In the genomic region with DNA sequence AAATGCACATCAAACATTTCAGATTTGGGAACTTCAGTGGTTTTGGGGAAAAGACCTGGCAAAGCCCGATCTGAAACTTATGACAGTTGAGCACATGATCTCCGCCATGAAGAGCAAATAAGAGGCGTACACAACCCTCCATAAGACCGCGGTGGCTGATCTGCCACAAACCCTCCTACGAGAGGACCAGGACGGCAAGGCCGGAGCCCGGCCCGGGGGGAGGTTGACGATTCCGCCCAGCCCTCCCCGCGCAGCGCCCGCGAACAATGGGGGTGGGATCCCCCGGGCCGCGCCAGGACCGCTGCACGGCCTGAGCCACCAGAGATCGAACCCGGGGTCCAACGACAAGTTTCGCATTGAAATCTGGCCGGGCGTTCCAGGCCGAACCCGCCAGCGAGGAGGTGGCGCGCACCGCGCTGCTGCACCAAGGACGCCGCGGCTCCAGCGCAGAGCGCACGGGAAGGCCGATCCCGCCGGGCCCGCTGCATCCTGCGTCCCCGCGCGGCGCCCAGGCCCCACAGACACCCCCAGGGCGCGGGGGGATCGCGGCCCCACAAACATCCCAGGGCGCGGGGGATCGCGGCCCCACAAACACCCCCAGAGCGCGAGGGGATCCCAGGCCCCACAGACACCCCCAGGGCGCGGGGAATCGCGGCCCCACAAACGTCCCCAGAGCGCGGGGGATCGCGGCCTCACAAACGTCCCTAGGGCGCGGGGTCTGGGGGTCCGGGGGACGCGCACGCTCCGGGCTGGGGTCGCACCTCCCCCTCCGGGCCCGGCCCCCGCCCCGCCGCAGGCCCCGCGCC, we compare ENCODE assay signal across 10 cellular contexts. TPM values are rescaled to one million over a fixed set of nuclear protein-coding genes. Genes with fewer than 3 reads are reported as not detected.
DNase-seq lines count a peak whose midpoint lies in the region; ATAC-seq, FAIRE-seq and TF ChIP-seq lines count a peak whose summit lies in the region.
"Had no signal": no experiment of that assay in that cellular context is flagged by ENCODE, and none has a peak within 500 bp of the region (broad histone marks: within the 10 kb centered on the region; RNA-seq: fewer than 3 reads in every experiment).

No MANE protein-coding gene starts in this region.

- H3K36me3 Mint-ChIP-seq in HFFc6 (ENCODE audit: low read depth) = no peaks in the 10 kb centered on the region
- H3K36me3 Mint-ChIP-seq: activated naive CD4-positive, alpha-beta T cell treated with anti-CD3 and anti-CD28 coated beads, Interleukin-2, amount 50 U/mL, for 72 hours had no signal

- no peak for TF ChIP-seq POLR2A in A549 (IDR thresholded peaks at IDR 0.05; ENCODE audit: low read length)
- no peak for TF ChIP-seq POLR2A in HepG2 (IDR thresholded peaks at IDR 0.05; ENCODE audit: insufficient read depth in 1 of 2, low read depth in 2 of 2, low read length in 2 of 2)
- TF ChIP-seq POLR2A in thyroid gland (IDR thresholded peaks at IDR 0.05) = peak in 1 of 2 donors; percentile 11

- peaks cover 57% of the 10 kb centered on the region for H3K4me1 Mint-ChIP-seq in HFFc6 (ENCODE audit: low read depth)

- H4K20me1 ChIP-seq in HepG2 (ENCODE audit: insufficient read depth, low read length) = peaks cover 7% of the 10 kb centered on the region; the same call in 1 of the 2 replicates

- peak overlapping the region; percentile 85 for H3K27ac Mint-ChIP-seq in HFFc6
- H3K27ac Mint-ChIP-seq: activated naive CD4-positive, alpha-beta T cell treated with anti-CD3 and anti-CD28 coated beads, Interleukin-2, amount 50 U/mL, for 72 hours had no signal

- CTCF ChIA-PET in A549 (lab: Yijun Ruan, JAX) = interaction anchor here (1.0 kb wide), 1 partner anchor 100 kb away, joined by 4 read pairs; no protein-coding TSS in a partner anchor
- CTCF ChIA-PET in HepG2 (lab: Yijun Ruan, JAX; ENCODE audit: low intra/inter-chr PET ratio, low total read pairs) = no interaction called here

- H3K9me3 ChIP-seq in A549 = no peaks in the 10 kb centered on the region
- H3K9me3 ChIP-seq in HepG2 (ENCODE audit: low read length) = no peaks in the 10 kb centered on the region
- no peaks in the 10 kb centered on the region for H3K9me3 ChIP-seq in thyroid gland

- no peak overlapping the region for H2AFZ ChIP-seq in HepG2 (ENCODE audit: low read length)

- ATAC-seq in A549 (peak; percentile 58 to 65), HepG2 (peak; percentile 71)

- POLR2A ChIA-PET in A549 (lab: Yijun Ruan, JAX) = no interaction called here
- POLR2A ChIA-PET in HepG2 (lab: Yijun Ruan, JAX) = no interaction called here

- TF ChIP-seq RAD21 in A549 (conservative IDR thresholded peaks at IDR 0.05 in 1 of 2, IDR thresholded peaks at IDR 0.05 in 1 of 2) = no peak
- no peak for TF ChIP-seq RAD21 in HepG2 (CRISPR knock-in tag; IDR thresholded peaks at IDR 0.05)

- peak; percentile 35 to 45 for DNase-seq in A549 (ENCODE audit: low read depth in 1 of 2, low spot score in 1 of 2)
- peak; percentile 37 for DNase-seq in HFFc6
- no peak for DNase-seq in HepG2 (ENCODE audit: low spot score)
- DNase-seq in thyroid gland = peak; percentile 47 to 48
- no peak for DNase-seq in SKM-1 (lab: John Stamatoyannopoulos, UW; ENCODE audit: unreplicated experiment)
- DNase-seq in NCI-H524 (lab: John Stamatoyannopoulos, UW) = no peak
- no peak for DNase-seq in DMS153 (lab: John Stamatoyannopoulos, UW)

- H3K9me3 Mint-ChIP-seq in HFFc6 = no peaks in the 10 kb centered on the region
- H3K9me3 Mint-ChIP-seq: activated naive CD4-positive, alpha-beta T cell treated with anti-CD3 and anti-CD28 coated beads, Interleukin-2, amount 50 U/mL, for 72 hours had no signal

- H3K27me3 ChIP-seq in HepG2 (ENCODE audit: control insufficient read depth in 1 of 2, insufficient read depth in 2 of 2, low read length in 2 of 2) (peaks cover 0 to 17% of the 10 kb centered on the region in 2 experiments; a peak in 3 of 5 replicates), thyroid gland (no peaks in the 10 kb centered on the region)

- TF ChIP-seq EP300 in A549 (IDR thresholded peaks at IDR 0.05) (no peak), HepG2 (IDR thresholded peaks at IDR 0.05; ENCODE audit: low read depth in 2 of 2, low read length in 2 of 2) (no peak), HepG2 (CRISPR knock-in tag; IDR thresholded peaks at IDR 0.05; ENCODE audit: borderline replicate concordance) (no peak)

- peak overlapping the region; percentile 89 to 94 for H3K27ac ChIP-seq in A549
- H3K27ac ChIP-seq in cingulate gyrus (ENCODE audit: low read depth, low read length) = peak overlapping the region; percentile 79
- peak overlapping the region; percentile 54 for H3K27ac ChIP-seq in HepG2 (ENCODE audit: extremely low read length, insufficient read depth, low read length)
- H3K27ac ChIP-seq in thyroid gland = peak overlapping the region; percentile 20 to 77 (median 63)

- BruUV-seq in HepG2 (replicated peaks; lab: Mats Ljungman, UMichigan) = no TSS peak

- H3K4me3 ChIP-seq in A549 (peak overlapping the region; percentile 98), HepG2 (replicated peaks in 1 of 3; ENCODE audit: insufficient read depth in 1 of 3, low read depth in 2 of 3, low read length in 3 of 3) (peak overlapping the region; percentile 80 to 86 (median 86)), thyroid gland (replicated peaks in 1 of 3) (peak overlapping the region; percentile 35 to 69 (median 59))

- H3K27me3 Mint-ChIP-seq in HFFc6 (ENCODE audit: insufficient read depth) = peaks cover 3% of the 10 kb centered on the region

- H3K36me3 ChIP-seq in HepG2 (replicated peaks in 1 of 2; ENCODE audit: control insufficient read depth in 1 of 2, insufficient read depth in 2 of 2, low read length in 2 of 2) = no peaks in the 10 kb centered on the region
- no peaks in the 10 kb centered on the region for H3K36me3 ChIP-seq in thyroid gland

- peak overlapping the region; percentile 88 for H3K4me3 Mint-ChIP-seq in HFFc6

- H3K4me2 ChIP-seq in A549 (peak overlapping the region; percentile 89), HepG2 (ENCODE audit: low read depth, low read length) (peak overlapping the region; percentile 84)

- WGBS in A549 (ENCODE audit: missing lambda C conversion rate) = 2% methylated on average over 24 of the region's 85 CpGs
- 5% methylated on average over 4 of the region's 85 CpGs for WGBS in HepG2 (ENCODE audit: low lambda C conversion rate)
- 2 to 17% methylated on average over 1 to 23 of the region's 85 CpGs for WGBS in thyroid gland, 2 donors

- FAIRE-seq in A549 (lab: Jason Lieb, UNC) (no peak), HepG2 (lab: Jason Lieb, UNC) (no peak)
- FAIRE-seq: GM18507 had no signal

- intact Hi-C loops in HepG2 (cut with micrococcal nuclease; ENCODE audit: unreplicated experiment) (loop anchor here (5.0 kb wide), 1 partner anchor 98 kb away; no protein-coding TSS in a partner anchor), thyroid gland (cut with DNase I) (loop anchor here (5.0 kb wide), 1 partner anchor 182 kb away; no protein-coding TSS in a partner anchor)

- no peak for TF ChIP-seq CTCF in A549 (IDR thresholded peaks at IDR 0.05)
- TF ChIP-seq CTCF in HFFc6 (IDR thresholded peaks at IDR 0.05) = no peak
- no peak; the same call in 1 of the 2 replicates for TF ChIP-seq CTCF in HepG2 (CRISPR knock-in tag; IDR thresholded peaks at IDR 0.05)
- TF ChIP-seq CTCF in thyroid gland (IDR thresholded peaks at IDR 0.05) = no peak

- H3K4me1 ChIP-seq in A549 (peaks cover 20% of the 10 kb centered on the region), HepG2 (ENCODE audit: insufficient read depth, low read length) (peaks cover 29% of the 10 kb centered on the region), thyroid gland (peaks cover 9 to 12% of the 10 kb centered on the region in 2 donors)

- in situ Hi-C loops in HepG2 (cut with HindIII; ENCODE audit: extremely low pct_ligation_motif_present, low pct_unique_long_range_greater_than_20kb) = no loop called here

- peak overlapping the region; percentile 78 for H3K9ac ChIP-seq in HepG2 (ENCODE audit: insufficient read depth, low read depth, low read length)

- peaks cover 12% of the 10 kb centered on the region for H3K79me2 ChIP-seq in HepG2 (ENCODE audit: insufficient read depth, low read length)

TF ChIP-seq in A549, 52 proteins besides CTCF, POLR2A, EP300 and RAD21 (continues in another document):
- TF ChIP-seq POLR2AphosphoS2 (conservative IDR thresholded peaks at IDR 0.05; ENCODE audit: low read length) (no peak), HDAC2 (IDR thresholded peaks at IDR 0.05) (peak; percentile 73; the same call in 1 of the 2 replicates)

RNA-seq across cellular contexts. Expression of a gene that starts 0.6 kb away (rescaled TPM):
- polyA plus RNA-seq in A549 (2011; rRNA removed) (3.7 and 5.7 TPM in 2 replicates), A549 (2017; fragmentation: RNase III; extraction: RNeasy Plus Mini Kit Qiagen cat#74134 plus additional on column Dnase treatment) (4.2 to 5.5 TPM (median 5.0 TPM) in 3 replicates), HepG2 (2011; rRNA removed) (2.7 and 3.0 TPM in 2 replicates)
- polyA plus RNA-seq in A549 (2012; cell fraction: cytosol; rRNA removed) = 4.1 and 5.0 TPM in 2 replicates
- polyA plus RNA-seq in A549 (2012; cell fraction: nucleus; rRNA removed) = 5.9 and 7.2 TPM in 2 replicates
- polyA minus RNA-seq in A549 (2011; rRNA and poly(A)+ RNA removed) = 7.9 and 10.0 TPM in 2 replicates
- total RNA-seq in HFFc6 (2021; fragmentation: NEBNext Ultra II Directional; extraction: Animal tissue kit (Norgen Biotek cat#: 25700)) = 10 to 100 TPM; 23.2 to 28.9 (median 26.3) TPM
- total RNA-seq in HepG2 (2016; rRNA removed; fragmentation: Illumina TruSeq; extraction: Trizol) (2.2 and 2.7 TPM in 2 replicates), thyroid gland (10 to 100 TPM; 11.4 to 14.6 (median 12.3) TPM)
- 4.0 and 4.2 TPM in 2 replicates for total RNA-seq in HepG2 (2016; cell fraction: cytosol; rRNA removed; fragmentation: Illumina TruSeq; extraction: Trizol; ENCODE audit: low read depth)
- total RNA-seq in HepG2 (2016; cell fraction: insoluble cytoplasmic fraction; rRNA removed; fragmentation: Illumina TruSeq; extraction: Trizol) = 2.2 and 2.3 TPM in 2 replicates
- total RNA-seq in HepG2 (2016; cell fraction: membrane; rRNA removed; fragmentation: Illumina TruSeq; extraction: Trizol) = 2.5 and 3.0 TPM in 2 replicates
- total RNA-seq in HepG2 (2016; cell fraction: nucleus; rRNA removed; fragmentation: Illumina TruSeq; extraction: Trizol) = 2.7 and 3.4 TPM in 2 replicates
- 2.9 and 3.2 TPM in 2 replicates for polyA plus RNA-seq in HepG2 (2011; cell fraction: cytosol; rRNA removed)
- 8.3 and 9.5 TPM in 2 replicates for polyA plus RNA-seq in HepG2 (2011; cell fraction: nucleus; rRNA removed)
- 3.6 and 4.9 TPM in 2 replicates for polyA plus RNA-seq in HepG2 (2012)
- polyA plus RNA-seq in HepG2 (2016; cell fraction: cytosol; fragmentation: Illumina TruSeq; extraction: Trizol; ENCODE audit: low read depth) = 0.23 TPM in 2 replicates
- 2.0 and 2.4 TPM in 2 replicates for polyA plus RNA-seq in HepG2 (2016; cell fraction: insoluble cytoplasmic fraction; fragmentation: Illumina TruSeq; extraction: Trizol; ENCODE audit: low read depth)
- 0.55 and 0.69 TPM in 2 replicates for polyA plus RNA-seq in HepG2 (2016; cell fraction: membrane; fragmentation: Illumina TruSeq; extraction: Trizol; ENCODE audit: low read depth)
- polyA plus RNA-seq in HepG2 (2016; cell fraction: nucleus; fragmentation: Illumina TruSeq; extraction: Trizol; ENCODE audit: insufficient read depth, low read depth) = 4.2 and 4.7 TPM in 2 replicates
- 0.70 and 7.2 TPM in 2 replicates for polyA minus RNA-seq in HepG2 (2011; rRNA and poly(A)+ RNA removed; ENCODE audit: low replicate concordance)
- 3.9 and 4.3 TPM in 2 replicates for polyA minus RNA-seq in HepG2 (2011; cell fraction: cytosol; rRNA and poly(A)+ RNA removed)
- polyA minus RNA-seq in HepG2 (2011; cell fraction: nucleus; rRNA and poly(A)+ RNA removed) = 7.5 and 9.1 TPM in 2 replicates

Comparison
In these comparisons a context has a peak if more than half of its experiments do, and no peak if none do; other contexts are left out.
1. DNase-seq: peak in A549 (2 of 2), HFFc6 (single experiment) and thyroid gland (2 of 2); none in HepG2 (single experiment), SKM-1 (single experiment), NCI-H524 (0 of 2) and DMS153 (single experiment).
2. Peak in every context shown above with its lines, with median percentiles within 50 percentile points of each other: H3K27ac ChIP-seq and H3K4me3 ChIP-seq.